Comparison of ENCODE assay signal across 8 cellular contexts in genomic region chr18:45686892-45687611, GRCh38. TPM values are rescaled to one million over a fixed set of nuclear protein-coding genes. Genes with fewer than 3 reads are reported as not detected.
DNase-seq lines count a peak whose midpoint lies in the region; ATAC-seq lines count a peak whose summit lies in the region.

No MANE protein-coding gene starts in this region.

- H3K36me3 Mint-ChIP-seq in naive B cell = no peaks in the 10 kb centered on the region

- peaks cover 34 to 45% (median 42%) of the 10 kb centered on the region in 3 donors for H3K4me1 Mint-ChIP-seq in naive B cell

- ATAC-seq in GM18520 (IDR thresholded peaks at IDR 0.05; ENCODE audit: unreplicated experiment) (peak; percentile 90), HG02588 (IDR thresholded peaks at IDR 0.05; ENCODE audit: unreplicated experiment) (peak; percentile 82), naive B cell (ENCODE audit: low read depth in 2 of 2) (peak; percentile 86 to 87)

- peak; percentile 84 for DNase-seq in NAMALWA (ENCODE audit: low spot score)
- peak; percentile 60 for DNase-seq in activated T-cell treated with anti-CD3 and anti-CD28 coated beads, Interleukin-2, amount 50 U/mL, for 1 hour
- peak; percentile 57 for DNase-seq in naive B cell
- DNase-seq in NCI-H446 (lab: John Stamatoyannopoulos, UW) = no peak
- no peak for DNase-seq in COR-L47 (lab: John Stamatoyannopoulos, UW)
- no peak for DNase-seq in HuH-7.5 (ENCODE audit: low spot score)

- peaks cover 0 to 3% (median 0%) of the 10 kb centered on the region in 3 donors for H3K27me3 Mint-ChIP-seq in naive B cell

- H3K4me3 Mint-ChIP-seq in naive B cell = peak overlapping the region; percentile 77 to 95 (median 92)

- H3K9me3 Mint-ChIP-seq in naive B cell = peaks cover 0 to 1% (median 0%) of the 10 kb centered on the region in 7 donors

- peak overlapping the region; percentile 70 to 98 (median 94) for H3K27ac Mint-ChIP-seq in naive B cell

RNA-seq across cellular contexts. Expression of gene SLC14A1, which starts 36.9 kb away (rescaled TPM):
- polyA plus RNA-seq in naive B cell (ENCODE audit: low read depth in 6 of 6) = 1 to 10 TPM in 5 of 6 donors, not detected in 1; 1.0 to 3.8 (median 1.9) TPM

Comparison
In these comparisons a context has a peak if more than half of its experiments do, and no peak if none do; other contexts are left out.
1. DNase-seq: peak in NAMALWA (single experiment), activated T-cell treated with anti-CD3 and anti-CD28 coated beads, Interleukin-2, amount 50 U/mL, for 1 hour (single experiment) and naive B cell (single experiment); none in NCI-H446 (0 of 2), COR-L47 (single experiment) and HuH-7.5 (single experiment).
2. Peak in every context shown above with its lines, with median percentiles within 50 percentile points of each other: ATAC-seq.